In genomic region chr5:78587081-78587774, GRCh38 we compare ENCODE assay signal across 1 cellular context.
TF ChIP-seq lines count a peak whose summit lies in the region.

No MANE protein-coding gene starts in this region.

TF ChIP-seq in GM23338, 12 proteins besides CTCF, POLR2A, EP300 and RAD21 (continued from another document):
- TF ChIP-seq, protein P1, sequence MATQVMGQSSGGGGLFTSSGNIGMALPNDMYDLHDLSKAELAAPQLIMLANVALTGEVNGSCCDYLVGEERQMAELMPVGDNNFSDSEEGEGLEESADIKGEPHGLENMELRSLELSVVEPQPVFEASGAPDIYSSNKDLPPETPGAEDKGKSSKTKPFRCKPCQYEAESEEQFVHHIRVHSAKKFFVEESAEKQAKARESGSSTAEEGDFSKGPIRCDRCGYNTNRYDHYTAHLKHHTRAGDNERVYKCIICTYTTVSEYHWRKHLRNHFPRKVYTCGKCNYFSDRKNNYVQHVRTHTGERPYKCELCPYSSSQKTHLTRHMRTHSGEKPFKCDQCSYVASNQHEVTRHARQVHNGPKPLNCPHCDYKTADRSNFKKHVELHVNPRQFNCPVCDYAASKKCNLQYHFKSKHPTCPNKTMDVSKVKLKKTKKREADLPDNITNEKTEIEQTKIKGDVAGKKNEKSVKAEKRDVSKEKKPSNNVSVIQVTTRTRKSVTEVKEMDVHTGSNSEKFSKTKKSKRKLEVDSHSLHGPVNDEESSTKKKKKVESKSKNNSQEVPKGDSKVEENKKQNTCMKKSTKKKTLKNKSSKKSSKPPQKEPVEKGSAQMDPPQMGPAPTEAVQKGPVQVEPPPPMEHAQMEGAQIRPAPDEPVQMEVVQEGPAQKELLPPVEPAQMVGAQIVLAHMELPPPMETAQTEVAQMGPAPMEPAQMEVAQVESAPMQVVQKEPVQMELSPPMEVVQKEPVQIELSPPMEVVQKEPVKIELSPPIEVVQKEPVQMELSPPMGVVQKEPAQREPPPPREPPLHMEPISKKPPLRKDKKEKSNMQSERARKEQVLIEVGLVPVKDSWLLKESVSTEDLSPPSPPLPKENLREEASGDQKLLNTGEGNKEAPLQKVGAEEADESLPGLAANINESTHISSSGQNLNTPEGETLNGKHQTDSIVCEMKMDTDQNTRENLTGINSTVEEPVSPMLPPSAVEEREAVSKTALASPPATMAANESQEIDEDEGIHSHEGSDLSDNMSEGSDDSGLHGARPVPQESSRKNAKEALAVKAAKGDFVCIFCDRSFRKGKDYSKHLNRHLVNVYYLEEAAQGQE (IDR thresholded peaks at IDR 0.05; ENCODE audit: unreplicated experiment) = no peak
- TF ChIP-seq NANOG (IDR thresholded peaks at IDR 0.05; ENCODE audit: borderline replicate concordance) (no peak), POLR2AphosphoS5 (IDR thresholded peaks at IDR 0.05; ENCODE audit: low read depth) (no peak), ZNF114 (CRISPR knock-in tag; IDR thresholded peaks at IDR 0.05) (no peak), ZNF462 (CRISPR knock-in tag; IDR thresholded peaks at IDR 0.05) (no peak), ZNF331 (CRISPR knock-in tag; IDR thresholded peaks at IDR 0.05; ENCODE audit: low read depth) (no peak)
- TF ChIP-seq, protein P2, sequence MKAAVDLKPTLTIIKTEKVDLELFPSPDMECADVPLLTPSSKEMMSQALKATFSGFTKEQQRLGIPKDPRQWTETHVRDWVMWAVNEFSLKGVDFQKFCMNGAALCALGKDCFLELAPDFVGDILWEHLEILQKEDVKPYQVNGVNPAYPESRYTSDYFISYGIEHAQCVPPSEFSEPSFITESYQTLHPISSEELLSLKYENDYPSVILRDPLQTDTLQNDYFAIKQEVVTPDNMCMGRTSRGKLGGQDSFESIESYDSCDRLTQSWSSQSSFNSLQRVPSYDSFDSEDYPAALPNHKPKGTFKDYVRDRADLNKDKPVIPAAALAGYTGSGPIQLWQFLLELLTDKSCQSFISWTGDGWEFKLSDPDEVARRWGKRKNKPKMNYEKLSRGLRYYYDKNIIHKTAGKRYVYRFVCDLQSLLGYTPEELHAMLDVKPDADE (IDR thresholded peaks at IDR 0.05) = no peak
